In genomic region chr11:61361237-61361636, GRCh38 we compare ENCODE assay signal across 8 cellular contexts. TPM values are rescaled to one million over a fixed set of nuclear protein-coding genes. Genes with fewer than 3 reads are reported as not detected.
DNase-seq lines count a peak whose midpoint lies in the region; ATAC-seq and TF ChIP-seq lines count a peak whose summit lies in the region.

No MANE protein-coding gene starts in this region.

- H3K36me3 Mint-ChIP-seq in GM23338 (ENCODE audit: low read depth): peaks cover 32% of the 10 kb centered on the region

- TF ChIP-seq CTCF in GM23338 (conservative IDR thresholded peaks at IDR 0.05; ENCODE audit: low read depth in 2 of 2) (no peak), fibroblast of villous mesenchyme (IDR thresholded peaks at IDR 0.05; ENCODE audit: insufficient read depth, low read depth, low read length) (no peak)

- H3K27ac ChIP-seq in GM23338 (ENCODE audit: low read depth): peak overlapping the region; percentile 100
- H3K27ac ChIP-seq in SK-N-MC: peak overlapping the region; percentile 97; the same call in 1 of the 2 replicates

- H3K4me2 ChIP-seq in GM23338: peak overlapping the region; percentile 97

- peak overlapping the region; percentile 100 for H3K9ac ChIP-seq in SK-N-MC (ENCODE audit: insufficient read length)

- H3K79me2 ChIP-seq in GM23338 (replicated peaks; ENCODE audit: insufficient read depth): peaks cover 36% of the 10 kb centered on the region

- H3K9me2 ChIP-seq in GM23338 (ENCODE audit: insufficient read depth): no peaks in the 10 kb centered on the region

- peaks cover 15% of the 10 kb centered on the region for H3K36me3 ChIP-seq in GM23338 (ENCODE audit: insufficient read depth)
- H3K36me3 ChIP-seq in SK-N-MC (ENCODE audit: insufficient read depth, low read length): peaks cover 26% of the 10 kb centered on the region

- H3K27me3 ChIP-seq in GM23338 (ENCODE audit: insufficient read depth): no peaks in the 10 kb centered on the region

- H3K4me1 Mint-ChIP-seq in GM23338: peaks cover 17% of the 10 kb centered on the region

- DNase-seq in GM23338 (ENCODE audit: low spot score) (peak; percentile 17), SK-N-MC (ENCODE audit: low read depth, low spot score) (no peak), fibroblast of villous mesenchyme (ENCODE audit: low read depth) (no peak), skeletal muscle cell (ENCODE audit: low read depth) (no peak), NCI-H2227 (lab: John Stamatoyannopoulos, UW; ENCODE audit: unreplicated experiment) (no peak), DMS114 treated with DMSO at 0.1 percent for 48 hours (lab: John Stamatoyannopoulos, UW; ENCODE audit: unreplicated experiment) (no peak)
- no peak for DNase-seq in stimulated activated CD4-positive, alpha-beta T cell treated with anti-CD3 and anti-CD28 coated beads, Interleukin-2, amount 100 ng/mL, for 24 hours
- no peak for DNase-seq in activated CD4-positive, CD25-positive, alpha-beta regulatory T cell treated with anti-CD3 and anti-CD28 coated beads, Interleukin-2, amount 50 U/mL, for 72 hours

- peaks cover 11% of the 10 kb centered on the region for H3K4me1 ChIP-seq in GM23338 (ENCODE audit: insufficient read depth)

- peaks cover 8% of the 10 kb centered on the region for H3K27me3 Mint-ChIP-seq in GM23338 (ENCODE audit: insufficient read depth, low read depth, poor library complexity)

- H2AFZ ChIP-seq in GM23338: peak overlapping the region; percentile 97; the same call in 1 of the 2 replicates

- peak overlapping the region; percentile 99 for H3K4me3 Mint-ChIP-seq in GM23338

- H3K27ac Mint-ChIP-seq in GM23338: peak overlapping the region; percentile 98

- H4K20me1 ChIP-seq in GM23338 (replicated peaks; ENCODE audit: insufficient read depth): peaks cover 8% of the 10 kb centered on the region; the same call in 1 of the 2 replicates

- no peaks in the 10 kb centered on the region for H3K9me3 Mint-ChIP-seq in GM23338

- H3K4me3 ChIP-seq in GM23338 (peak overlapping the region; percentile 86), SK-N-MC (peak overlapping the region; percentile 86), fibroblast of villous mesenchyme (ENCODE audit: low read depth, low read length) (peak overlapping the region; percentile 87), skeletal muscle cell (ENCODE audit: low read depth, low read length) (peak overlapping the region; percentile 82)

- peak; percentile 1 for ATAC-seq in GM23338

- H3F3A ChIP-seq in GM23338 (replicated peaks; ENCODE audit: low read depth): peaks cover 10% of the 10 kb centered on the region; the same call in 1 of the 2 replicates

- no peaks in the 10 kb centered on the region for H3K9me3 ChIP-seq in SK-N-MC (ENCODE audit: low read depth, low read length)

TF ChIP-seq in GM23338, 12 proteins besides CTCF, POLR2A, EP300 and RAD21:
- TF ChIP-seq ZNF331 (CRISPR knock-in tag; IDR thresholded peaks at IDR 0.05; ENCODE audit: low read depth): no peak
- TF ChIP-seq, protein P1, sequence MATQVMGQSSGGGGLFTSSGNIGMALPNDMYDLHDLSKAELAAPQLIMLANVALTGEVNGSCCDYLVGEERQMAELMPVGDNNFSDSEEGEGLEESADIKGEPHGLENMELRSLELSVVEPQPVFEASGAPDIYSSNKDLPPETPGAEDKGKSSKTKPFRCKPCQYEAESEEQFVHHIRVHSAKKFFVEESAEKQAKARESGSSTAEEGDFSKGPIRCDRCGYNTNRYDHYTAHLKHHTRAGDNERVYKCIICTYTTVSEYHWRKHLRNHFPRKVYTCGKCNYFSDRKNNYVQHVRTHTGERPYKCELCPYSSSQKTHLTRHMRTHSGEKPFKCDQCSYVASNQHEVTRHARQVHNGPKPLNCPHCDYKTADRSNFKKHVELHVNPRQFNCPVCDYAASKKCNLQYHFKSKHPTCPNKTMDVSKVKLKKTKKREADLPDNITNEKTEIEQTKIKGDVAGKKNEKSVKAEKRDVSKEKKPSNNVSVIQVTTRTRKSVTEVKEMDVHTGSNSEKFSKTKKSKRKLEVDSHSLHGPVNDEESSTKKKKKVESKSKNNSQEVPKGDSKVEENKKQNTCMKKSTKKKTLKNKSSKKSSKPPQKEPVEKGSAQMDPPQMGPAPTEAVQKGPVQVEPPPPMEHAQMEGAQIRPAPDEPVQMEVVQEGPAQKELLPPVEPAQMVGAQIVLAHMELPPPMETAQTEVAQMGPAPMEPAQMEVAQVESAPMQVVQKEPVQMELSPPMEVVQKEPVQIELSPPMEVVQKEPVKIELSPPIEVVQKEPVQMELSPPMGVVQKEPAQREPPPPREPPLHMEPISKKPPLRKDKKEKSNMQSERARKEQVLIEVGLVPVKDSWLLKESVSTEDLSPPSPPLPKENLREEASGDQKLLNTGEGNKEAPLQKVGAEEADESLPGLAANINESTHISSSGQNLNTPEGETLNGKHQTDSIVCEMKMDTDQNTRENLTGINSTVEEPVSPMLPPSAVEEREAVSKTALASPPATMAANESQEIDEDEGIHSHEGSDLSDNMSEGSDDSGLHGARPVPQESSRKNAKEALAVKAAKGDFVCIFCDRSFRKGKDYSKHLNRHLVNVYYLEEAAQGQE (IDR thresholded peaks at IDR 0.05; ENCODE audit: unreplicated experiment): no peak
- TF ChIP-seq ZNF114 (CRISPR knock-in tag; IDR thresholded peaks at IDR 0.05): no peak
- no peak for TF ChIP-seq CREB1 (CRISPR knock-in tag; IDR thresholded peaks at IDR 0.05; ENCODE audit: low read depth)
- no peak for TF ChIP-seq JUNB (IDR thresholded peaks at IDR 0.05; ENCODE audit: unreplicated experiment)
- no peak for TF ChIP-seq ETS1 (IDR thresholded peaks at IDR 0.05)
- TF ChIP-seq NANOG (IDR thresholded peaks at IDR 0.05; ENCODE audit: borderline replicate concordance): no peak

RNA-seq across cellular contexts. Expression of gene CYB561A3, which starts 0.4 kb away (rescaled TPM):
- 20.9 and 30.8 TPM in 2 replicates for total RNA-seq in GM23338 (2014; rRNA removed; shearing (Covaris generic))
- polyA plus RNA-seq in GM23338 (2016; fragmentation: Nextera tagmentation; extraction: Ambion mirVana): 7.8 and 9.8 TPM in 2 replicates
- 124 and 144 TPM in 2 replicates for total RNA-seq in fibroblast of villous mesenchyme

RNA-seq across cellular contexts. Expression of gene TMEM138, which starts 0.9 kb away (rescaled TPM):
- total RNA-seq in GM23338 (2014; rRNA removed; shearing (Covaris generic)): 26.9 and 30.2 TPM in 2 replicates
- 32.1 and 37.0 TPM in 2 replicates for polyA plus RNA-seq in GM23338 (2016; fragmentation: Nextera tagmentation; extraction: Ambion mirVana)
- total RNA-seq in fibroblast of villous mesenchyme: 45.7 and 59.2 TPM in 2 replicates

RNA-seq across cellular contexts. Expression of gene TKFC, which starts 28.2 kb away (rescaled TPM):
- total RNA-seq in GM23338 (2014; rRNA removed; shearing (Covaris generic)): 27.0 and 46.9 TPM in 2 replicates
- 21.1 and 21.7 TPM in 2 replicates for polyA plus RNA-seq in GM23338 (2016; fragmentation: Nextera tagmentation; extraction: Ambion mirVana)
- total RNA-seq in fibroblast of villous mesenchyme: 22.9 and 23.7 TPM in 2 replicates

RNA-seq across cellular contexts. Expression of gene DDB1, which starts 28.3 kb away (rescaled TPM):
- total RNA-seq in GM23338 (2014; rRNA removed; shearing (Covaris generic)): 282 and 292 TPM in 2 replicates
- polyA plus RNA-seq in GM23338 (2016; fragmentation: Nextera tagmentation; extraction: Ambion mirVana): 102 and 109 TPM in 2 replicates
- total RNA-seq in fibroblast of villous mesenchyme: 252 and 335 TPM in 2 replicates

RNA-seq across cellular contexts. Expression of gene TMEM216, which starts 31.1 kb away (rescaled TPM):
- 23.4 and 28.8 TPM in 2 replicates for total RNA-seq in GM23338 (2014; rRNA removed; shearing (Covaris generic))
- 23.5 and 26.1 TPM in 2 replicates for polyA plus RNA-seq in GM23338 (2016; fragmentation: Nextera tagmentation; extraction: Ambion mirVana)
- 10.6 and 14.2 TPM in 2 replicates for total RNA-seq in fibroblast of villous mesenchyme
